In the genomic region with DNA sequence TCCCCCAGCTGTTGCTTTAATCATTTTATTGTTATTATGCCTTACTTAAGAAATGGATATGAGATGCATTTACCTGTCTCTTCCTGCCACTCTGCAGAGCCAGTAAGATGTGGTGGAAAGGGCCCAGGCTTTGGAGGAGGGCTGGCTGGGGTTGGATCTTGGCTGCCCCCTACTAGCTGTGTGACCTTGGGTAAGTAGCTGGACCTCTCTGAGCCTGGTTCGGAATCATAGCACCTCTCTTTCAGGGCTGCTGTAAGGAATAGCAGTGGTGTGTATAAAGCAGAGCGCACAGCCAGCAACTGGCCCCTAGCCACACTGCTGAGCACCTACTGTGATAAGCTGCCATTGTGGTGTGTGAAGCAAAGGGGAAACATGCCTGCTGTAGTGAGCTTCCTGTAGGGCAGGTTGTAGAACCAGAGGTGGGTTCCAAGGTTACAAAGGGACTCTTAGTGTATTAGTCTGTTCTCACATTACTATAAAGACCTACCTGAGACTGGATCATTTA, we compare ENCODE assay signal across 26 cellular contexts.
"Had no signal": no experiment of that assay in that cellular context is flagged by ENCODE, and none has a peak within 500 bp of the region (broad histone marks: within the 10 kb centered on the region; RNA-seq: fewer than 3 reads in every experiment).

No MANE protein-coding gene starts in this region.

- H3K27me3 ChIP-seq: colonic mucosa had no signal

- H3K4me3 ChIP-seq: adrenal gland, colonic mucosa, MG63 had no signal

- FAIRE-seq: RCC 7860 had no signal

- H3K27ac Mint-ChIP-seq: activated CD8-positive, alpha-beta T cell treated with anti-CD3 and anti-CD28 coated beads, Interleukin-2, amount 10 ng/mL, durations not matched to agents 7 days and 5 days; activated naive CD8-positive, alpha-beta T cell treated with anti-CD3 and anti-CD28 coated beads, Interleukin-2, amount 10 ng/mL, durations not matched to agents 7 days and 5 days; T-helper 17 cell; WTC11 had no signal

- ATAC-seq: activated CD8-positive, alpha-beta T cell treated with anti-CD3 and anti-CD28 coated beads, Interleukin-2, amount 10 ng/mL, durations not matched to agents 7 days and 5 days; PC-3; T-helper 17 cell; WTC11 had no signal

- H3K4me3 Mint-ChIP-seq: activated CD8-positive, alpha-beta T cell treated with anti-CD3 and anti-CD28 coated beads, Interleukin-2, amount 10 ng/mL, durations not matched to agents 7 days and 5 days; activated naive CD8-positive, alpha-beta T cell treated with anti-CD3 and anti-CD28 coated beads, Interleukin-2, amount 10 ng/mL, durations not matched to agents 7 days and 5 days; T-helper 17 cell; WTC11 had no signal

- H3K9me3 ChIP-seq: adrenal gland, colonic mucosa, MG63 had no signal

- DNase-seq: activated CD4-positive, alpha-beta T cell treated with anti-CD3 and anti-CD28 coated beads for 48 hours; activated CD4-positive, alpha-beta T cell treated with anti-CD3 and anti-CD28 coated beads, Interleukin-2, amount 50 U/mL, for 4 hours; activated CD4-positive, CD25-positive, alpha-beta regulatory T cell treated with anti-CD3 and anti-CD28 coated beads, Interleukin-2, amount 50 U/mL, for 72 hours; activated CD8-positive, alpha-beta memory T cell treated with anti-CD3 and anti-CD28 coated beads, Interleukin-2, amount 50 U/mL, for 48 hours; activated CD8-positive, alpha-beta T cell treated with anti-CD3 and anti-CD28 coated beads, Interleukin-2, amount 10 ng/mL, durations not matched to agents 7 days and 5 days; activated naive CD4-positive, alpha-beta T cell treated with anti-CD3 and anti-CD28 coated beads, Interleukin-2, amount 50 U/mL, for 16 hours; activated naive CD8-positive, alpha-beta T cell treated with anti-CD3 and anti-CD28 coated beads, Interleukin-2, amount 10 ng/mL, durations not matched to agents 7 days and 5 days; activated T-cell treated with anti-CD3 and anti-CD28 coated beads, Interleukin-2, amount 50 U/mL, for 1 hour; adrenal gland; anterior cingulate cortex; colonic mucosa; MG63; MV-4-11; NCI-H1105; NCI-H1436; NCI-H187 treated with DMSO at 0.1 percent for 48 hours; NCI-H2081 treated with DMSO at 0.1 percent for 48 hours; NCI-H2171 treated with DMSO at 0.1 percent for 48 hours; NCI-H226; NCI-H526 treated with DMSO at 0.1 percent for 48 hours; PC-3; SIG-M5; T-helper 17 cell; T-helper 9 cell had no signal

- H3K36me3 ChIP-seq: adrenal gland, colonic mucosa, MG63 had no signal

- H3K36me3 Mint-ChIP-seq: activated naive CD8-positive, alpha-beta T cell treated with anti-CD3 and anti-CD28 coated beads, Interleukin-2, amount 10 ng/mL, durations not matched to agents 7 days and 5 days; WTC11 had no signal

- H3K4me1 Mint-ChIP-seq: WTC11 had no signal

- H3K27ac ChIP-seq: adrenal gland, colonic mucosa had no signal

- H3K4me1 ChIP-seq: adrenal gland, colonic mucosa had no signal
